15 cellular contexts compared by ENCODE assay signal in genomic region chr6:164098857-164099534, GRCh38.
DNase-seq lines count a peak whose midpoint lies in the region; ATAC-seq and TF ChIP-seq lines count a peak whose summit lies in the region.
"Had no signal": no experiment of that assay in that cellular context is flagged by ENCODE, and none has a peak within 500 bp of the region (broad histone marks: within the 10 kb centered on the region; RNA-seq: fewer than 3 reads in every experiment).

No MANE protein-coding gene starts in this region.

- peak overlapping the region; percentile 64 for H3K27ac Mint-ChIP-seq in chondrocyte (ENCODE audit: unreplicated experiment)
- H3K27ac Mint-ChIP-seq in natural killer cell treated with Interleukin-12 subunit alpha and Interleukin-12 subunit beta and Interleukin-15 and Interleukin-18, amount 100 ng/mL, for 72 hours = no peak overlapping the region
- H3K27ac Mint-ChIP-seq: activated T-cell treated with anti-CD3 and anti-CD28 coated beads, Interleukin-2, amount 50 U/mL, for 24 hours; stimulated activated effector memory CD8-positive, alpha-beta T cell treated with anti-CD3 and anti-CD28 coated beads, Interleukin-12 subunit alpha, Interleukin-12 subunit beta, amount 100 ng/mL, for 72 hours; T-helper 17 cell had no signal

- TF ChIP-seq CTCF in chondrocyte (IDR thresholded peaks at IDR 0.05) = no peak

- H3K9me3 Mint-ChIP-seq in chondrocyte (ENCODE audit: low read depth) = no peaks in the 10 kb centered on the region
- no peaks in the 10 kb centered on the region for H3K9me3 Mint-ChIP-seq in natural killer cell treated with Interleukin-12 subunit alpha and Interleukin-12 subunit beta and Interleukin-15 and Interleukin-18, amount 100 ng/mL, for 72 hours
- H3K9me3 Mint-ChIP-seq: activated T-cell treated with anti-CD3 and anti-CD28 coated beads, Interleukin-2, amount 50 U/mL, for 24 hours; stimulated activated effector memory CD8-positive, alpha-beta T cell treated with anti-CD3 and anti-CD28 coated beads, Interleukin-12 subunit alpha, Interleukin-12 subunit beta, amount 100 ng/mL, for 72 hours had no signal

- H3K4me1 Mint-ChIP-seq in chondrocyte (ENCODE audit: low read depth) = peaks cover 27% of the 10 kb centered on the region
- peaks cover 0 to 12% of the 10 kb centered on the region in 2 donors for H3K4me1 Mint-ChIP-seq in natural killer cell treated with Interleukin-12 subunit alpha and Interleukin-12 subunit beta and Interleukin-15 and Interleukin-18, amount 100 ng/mL, for 72 hours (ENCODE audit: low read depth in 2 of 2)
- H3K4me1 Mint-ChIP-seq: stimulated activated effector memory CD8-positive, alpha-beta T cell treated with anti-CD3 and anti-CD28 coated beads, Interleukin-12 subunit alpha, Interleukin-12 subunit beta, amount 100 ng/mL, for 72 hours; T-helper 17 cell had no signal

- ATAC-seq in left ventricle myocardium superior = peak; percentile 98
- ATAC-seq in GM19023 (IDR thresholded peaks at IDR 0.05; ENCODE audit: unreplicated experiment) = no peak
- ATAC-seq in natural killer cell treated with Interleukin-12 subunit alpha and Interleukin-12 subunit beta and Interleukin-15 and Interleukin-18, amount 100 ng/mL, for 72 hours = no peak
- ATAC-seq in GM21529 (IDR thresholded peaks at IDR 0.05; ENCODE audit: unreplicated experiment) = no peak
- ATAC-seq: stimulated activated effector memory CD8-positive, alpha-beta T cell treated with anti-CD3 and anti-CD28 coated beads, Interleukin-12 subunit alpha, Interleukin-12 subunit beta, amount 100 ng/mL, for 72 hours; T-helper 17 cell had no signal

- intact Hi-C loops in left ventricle myocardium superior (cut with micrococcal nuclease) = no loop called here

- H3K9ac ChIP-seq in skeletal muscle tissue (ENCODE audit: low read depth in 1 of 3, low read length in 3 of 3) = peak overlapping the region in 2 of 3 donors; percentile 7 to 68

- H3K27me3 Mint-ChIP-seq in chondrocyte (ENCODE audit: low read depth) = no peaks in the 10 kb centered on the region
- H3K27me3 Mint-ChIP-seq in natural killer cell treated with Interleukin-12 subunit alpha and Interleukin-12 subunit beta and Interleukin-15 and Interleukin-18, amount 100 ng/mL, for 72 hours = peaks cover 5 to 13% of the 10 kb centered on the region in 2 donors
- H3K27me3 Mint-ChIP-seq: T-helper 17 cell had no signal

- peak overlapping the region; percentile 41 for H3K4me3 Mint-ChIP-seq in chondrocyte (ENCODE audit: unreplicated experiment)
- H3K4me3 Mint-ChIP-seq in natural killer cell treated with Interleukin-12 subunit alpha and Interleukin-12 subunit beta and Interleukin-15 and Interleukin-18, amount 100 ng/mL, for 72 hours = no peak overlapping the region
- H3K4me3 Mint-ChIP-seq: activated T-cell treated with anti-CD3 and anti-CD28 coated beads, Interleukin-2, amount 50 U/mL, for 24 hours; stimulated activated effector memory CD8-positive, alpha-beta T cell treated with anti-CD3 and anti-CD28 coated beads, Interleukin-12 subunit alpha, Interleukin-12 subunit beta, amount 100 ng/mL, for 72 hours; T-helper 17 cell had no signal

- H3K9me3 ChIP-seq in skeletal muscle tissue (ENCODE audit: control insufficient read depth in 3 of 3, low read length in 3 of 3) = no peaks in the 10 kb centered on the region

- peak overlapping the region; percentile 55 for H3K27ac ChIP-seq in skeletal muscle tissue (ENCODE audit: low read depth, low read length)
- H3K27ac ChIP-seq: epithelial cell of prostate, RWPE1 had no signal

- H3K36me3 Mint-ChIP-seq in chondrocyte (ENCODE audit: low read depth) = no peaks in the 10 kb centered on the region
- no peaks in the 10 kb centered on the region for H3K36me3 Mint-ChIP-seq in natural killer cell treated with Interleukin-12 subunit alpha and Interleukin-12 subunit beta and Interleukin-15 and Interleukin-18, amount 100 ng/mL, for 72 hours
- H3K36me3 Mint-ChIP-seq: stimulated activated effector memory CD8-positive, alpha-beta T cell treated with anti-CD3 and anti-CD28 coated beads, Interleukin-12 subunit alpha, Interleukin-12 subunit beta, amount 100 ng/mL, for 72 hours had no signal

- DNase-seq in NCI-H2029 treated with DMSO at 0.1 percent for 48 hours (lab: John Stamatoyannopoulos, UW) (peak; percentile 36), chondrocyte (ENCODE audit: low spot score) (no peak), left ventricle myocardium superior (peak; percentile 77), NK-92 (lab: John Stamatoyannopoulos, UW; ENCODE audit: unreplicated experiment) (no peak)
- no peak for DNase-seq in natural killer cell treated with Interleukin-12 subunit alpha and Interleukin-12 subunit beta and Interleukin-15 and Interleukin-18, amount 100 ng/mL, for 72 hours (ENCODE audit: low spot score)
- DNase-seq: activated T-cell treated with anti-CD3 and anti-CD28 coated beads, Interleukin-2, amount 50 U/mL, for 24 hours; NCI-H446 treated with DMSO at 0.1 percent for 48 hours; stimulated activated CD4-positive, alpha-beta T cell treated with anti-CD3 and anti-CD28 coated beads, Interleukin-2, amount 100 ng/mL, for 24 hours; T-helper 17 cell had no signal

- no peaks in the 10 kb centered on the region for H3K27me3 ChIP-seq in skeletal muscle tissue (ENCODE audit: control insufficient read depth in 3 of 3, insufficient read depth in 3 of 3, low read length in 3 of 3)

- no peaks in the 10 kb centered on the region for H3K36me3 ChIP-seq in skeletal muscle tissue (ENCODE audit: control insufficient read depth in 3 of 3, insufficient read depth in 3 of 3, low read length in 3 of 3)

- peaks cover 14 to 23% (median 23%) of the 10 kb centered on the region in 3 donors for H3K4me1 ChIP-seq in skeletal muscle tissue (ENCODE audit: control insufficient read depth in 3 of 3, insufficient read depth in 3 of 3, low read length in 3 of 3)

- peak overlapping the region in 2 of 3 donors; percentile 30 to 57 for H3K4me3 ChIP-seq in skeletal muscle tissue (ENCODE audit: low read length in 3 of 3)

Comparison
In these comparisons a context has a peak if more than half of its experiments do, and no peak if none do; other contexts are left out.
1. DNase-seq: peak in NCI-H2029 treated with DMSO at 0.1 percent for 48 hours (single experiment) and left ventricle myocardium superior (single experiment); none in chondrocyte (single experiment), NK-92 (single experiment) and natural killer cell treated with Interleukin-12 subunit alpha and Interleukin-12 subunit beta and Interleukin-15 and Interleukin-18, amount 100 ng/mL, for 72 hours (single experiment).